Comparison of ENCODE assay signal across 33 cellular contexts in genomic region chr4:91207535-91207934, GRCh38.
"Had no signal": no experiment of that assay in that cellular context is flagged by ENCODE, and none has a peak within 500 bp of the region (broad histone marks: within the 10 kb centered on the region; RNA-seq: fewer than 3 reads in every experiment).

No MANE protein-coding gene starts in this region.

- DNase-seq: activated effector memory CD4-positive, alpha-beta T cell treated with anti-CD3 and anti-CD28 coated beads, Interleukin-2, amount 50 U/mL, for 16 hours; activated effector memory CD4-positive, alpha-beta T cell treated with Interleukin-2 at 50 U/mL for 16 hours; activated gamma-delta T cell; activated gamma-delta T cell treated with Interleukin-2 at 50 U/mL for 16 hours; activated naive CD4-positive, alpha-beta T cell; activated naive CD4-positive, alpha-beta T cell treated with anti-CD3 and anti-CD28 coated beads for 36 hours; activated naive CD4-positive, alpha-beta T cell treated with anti-CD3 and anti-CD28 coated beads, Interleukin-2, amount 10 ng/mL, durations not matched to agents 7 days and 5 days; activated naive CD4-positive, alpha-beta T cell treated with anti-CD3 and anti-CD28 coated beads, Interleukin-2, amount 50 U/mL, for 16 hours; activated naive CD4-positive, alpha-beta T cell treated with Interleukin-2 at 50 U/mL for 16 hours; activated naive CD8-positive, alpha-beta T cell treated with anti-CD3 and anti-CD28 coated beads for 36 hours; activated naive CD8-positive, alpha-beta T cell treated with anti-CD3 and anti-CD28 coated beads, Interleukin-2, amount 10 ng/mL, durations not matched to agents 7 days and 5 days; activated naive CD8-positive, alpha-beta T cell treated with anti-CD3 and anti-CD28 coated beads, Interleukin-2, amount 50 U/mL, for 24 hours; activated T-cell treated with anti-CD3 and anti-CD28 coated beads, Interleukin-2, amount 50 U/mL, for 4 hours; activated T-cell treated with anti-CD3 and anti-CD28 coated beads, Interleukin-2, amount 50 U/mL, for 48 hours; activated T-cell treated with anti-CD3 and anti-CD28 coated beads, Interleukin-2, amount 50 U/mL, for 72 hours; adrenal gland; amniotic stem cell; amygdala; anterior cingulate cortex; aorta; body of pancreas; brain microvascular endothelial cell; caudate nucleus; central memory CD4-positive, alpha-beta T cell; cerebellar nuclear complex had no signal

- H3K27ac ChIP-seq: adrenal gland, ascending aorta, body of pancreas, brain microvascular endothelial cell, breast epithelium, cardiac muscle cell had no signal

- H3K36me3 ChIP-seq: adrenal gland, ascending aorta, brain microvascular endothelial cell, breast epithelium, cardiac muscle cell had no signal

- H3K4me1 ChIP-seq: adrenal gland, ascending aorta, body of pancreas, breast epithelium had no signal

- ATAC-seq: activated naive CD4-positive, alpha-beta T cell treated with anti-CD3 and anti-CD28 coated beads, Interleukin-2, amount 50 U/mL, for 72 hours; activated naive CD8-positive, alpha-beta T cell treated with anti-CD3 and anti-CD28 coated beads, Interleukin-2, amount 50 U/mL, for 24 hours; activated T-cell treated with anti-CD3 and anti-CD28 coated beads, Interleukin-2, amount 50 U/mL, for 4 hours; activated T-cell treated with anti-CD3 and anti-CD28 coated beads, Interleukin-2, amount 50 U/mL, for 72 hours; activated T-helper 17 cell treated with anti-CD3 and anti-CD28 coated beads, Interleukin-2, amount 50 U/mL, for 72 hours; body of pancreas had no signal

- H3K4me3 ChIP-seq: adrenal gland, ascending aorta, body of pancreas, breast epithelium, cardiac muscle cell had no signal

- H3K27me3 ChIP-seq: adrenal gland, ascending aorta, body of pancreas, brain microvascular endothelial cell, breast epithelium, cardiac muscle cell had no signal

- FAIRE-seq: astrocyte, bronchial epithelial cell, colon had no signal

- H3K9me3 ChIP-seq: adrenal gland, ascending aorta, body of pancreas, breast epithelium had no signal
